22 cellular contexts compared by ENCODE assay signal in genomic region chr4:52102587-52102986, GRCh38. TPM values are rescaled to one million over a fixed set of nuclear protein-coding genes. Genes with fewer than 3 reads are reported as not detected.
DNase-seq lines count a peak whose midpoint lies in the region; ATAC-seq and TF ChIP-seq lines count a peak whose summit lies in the region.
"Had no signal": no experiment of that assay in that cellular context is flagged by ENCODE, and none has a peak within 500 bp of the region (broad histone marks: within the 10 kb centered on the region; RNA-seq: fewer than 3 reads in every experiment).

No MANE protein-coding gene starts in this region.

- no peaks in the 10 kb centered on the region for H3K4me1 Mint-ChIP-seq in CD4-positive, alpha-beta T cell (ENCODE audit: low read depth)
- H3K4me1 Mint-ChIP-seq: activated CD4-positive, alpha-beta memory T cell treated with anti-CD3 and anti-CD28 coated beads, Interleukin-2, amount 10 ng/mL, durations not matched to agents 7 days and 5 days; stimulated activated memory B cell treated with anti-CD40 and anti-IgM and Interleukin-4, amounts not matched to agents 10 μg/mL and 1 μg/mL and 100 μg/mL, for 72 hours had no signal

- H3K4me3 ChIP-seq in Karpas-422 (ENCODE audit: low read length) (no peak overlapping the region), astrocyte of the spinal cord (ENCODE audit: low read depth, low read length) (no peak overlapping the region)
- H3K4me3 ChIP-seq: heart right ventricle, K562, lung, right atrium auricular region, thoracic aorta had no signal

- no peak overlapping the region for H3K9ac ChIP-seq in Karpas-422 (ENCODE audit: low read length)

- intact Hi-C loops in CD4-positive, alpha-beta T cell (cut with DNase I, micrococcal nuclease): no loop called here

- no peak overlapping the region for H3K27ac Mint-ChIP-seq in CD4-positive, alpha-beta T cell
- H3K27ac Mint-ChIP-seq: activated CD4-positive, alpha-beta memory T cell treated with anti-CD3 and anti-CD28 coated beads, Interleukin-2, amount 10 ng/mL, durations not matched to agents 7 days and 5 days; activated naive CD8-positive, alpha-beta T cell; activated T-cell treated with anti-CD3 and anti-CD28 coated beads, Interleukin-2, amount 50 U/mL, for 72 hours; stimulated activated memory B cell treated with anti-CD40 and anti-IgM and Interleukin-4, amounts not matched to agents 10 μg/mL and 1 μg/mL and 100 μg/mL, for 72 hours; T-helper 1 cell treated with Interleukin-12 subunit alpha and Interleukin-12 subunit beta and Interleukin-4 antibody, amounts not matched to agents 30 μg/mL and 1 μg/mL, for 36 hours had no signal

- no peaks in the 10 kb centered on the region for H3K9me3 Mint-ChIP-seq in CD4-positive, alpha-beta T cell
- H3K9me3 Mint-ChIP-seq: activated CD4-positive, alpha-beta memory T cell treated with anti-CD3 and anti-CD28 coated beads, Interleukin-2, amount 10 ng/mL, durations not matched to agents 7 days and 5 days; activated T-cell treated with anti-CD3 and anti-CD28 coated beads, Interleukin-2, amount 50 U/mL, for 72 hours; stimulated activated memory B cell treated with anti-CD40 and anti-IgM and Interleukin-4, amounts not matched to agents 10 μg/mL and 1 μg/mL and 100 μg/mL, for 72 hours; T-helper 1 cell treated with Interleukin-12 subunit alpha and Interleukin-12 subunit beta and Interleukin-4 antibody, amounts not matched to agents 30 μg/mL and 1 μg/mL, for 36 hours had no signal

- H3K36me3 ChIP-seq in Karpas-422 (ENCODE audit: insufficient read depth, low read length): no peaks in the 10 kb centered on the region
- H3K36me3 ChIP-seq: heart right ventricle, right atrium auricular region, thoracic aorta had no signal

- TF ChIP-seq CTCF in astrocyte of the spinal cord (IDR thresholded peaks at IDR 0.05; ENCODE audit: low read depth, low read length): no peak
- TF ChIP-seq CTCF in CD4-positive, alpha-beta T cell (IDR thresholded peaks at IDR 0.05): no peak

- no peaks in the 10 kb centered on the region for H4K20me1 ChIP-seq in Karpas-422 (ENCODE audit: insufficient read depth, low read depth, low read length)

- in situ Hi-C loops in Caki2 (cut with HindIII; ENCODE audit: low pct_unique_long_range_greater_than_20kb, low sequenced_read_pairs): no loop called here
- in situ Hi-C loops in astrocyte of the spinal cord (cut with HindIII; ENCODE audit: low sequenced_read_pairs): no loop called here

- ATAC-seq in CD4-positive, alpha-beta T cell (ENCODE audit: poor library complexity): no peak
- ATAC-seq: K562; stimulated activated memory B cell treated with anti-CD40 and anti-IgM and Interleukin-4, amounts not matched to agents 10 μg/mL and 1 μg/mL and 100 μg/mL, for 72 hours had no signal

- H3K27me3 Mint-ChIP-seq in CD4-positive, alpha-beta T cell: peaks cover 16% of the 10 kb centered on the region
- H3K27me3 Mint-ChIP-seq: stimulated activated memory B cell treated with anti-CD40 and anti-IgM and Interleukin-4, amounts not matched to agents 10 μg/mL and 1 μg/mL and 100 μg/mL, for 72 hours had no signal

- peak; percentile 71 for DNase-seq in Caki2 (ENCODE audit: low read depth)
- peak; percentile 65 for DNase-seq in Karpas-422
- DNase-seq in astrocyte of the spinal cord (ENCODE audit: low read depth, low spot score): peak; percentile 22
- DNase-seq in glomerular visceral epithelial cell (ENCODE audit: extremely low spot score): peak; percentile 16
- no peak for DNase-seq in effector CD8-positive, alpha-beta T cell (lab: John Stamatoyannopoulos, UW)
- DNase-seq in HEK293T (ENCODE audit: extremely low spot score): no peak
- DNase-seq in stimulated activated CD4-positive, alpha-beta T cell treated with anti-CD3 and anti-CD28 coated beads, Interleukin-4, amount 100 ng/mL, for 4 hours: no peak
- no peak for DNase-seq in CD4-positive, alpha-beta T cell
- DNase-seq: activated CD4-positive, alpha-beta memory T cell treated with anti-CD3 and anti-CD28 coated beads, Interleukin-2, amount 10 ng/mL, durations not matched to agents 7 days and 5 days; activated T-cell treated with anti-CD3 and anti-CD28 coated beads, Interleukin-2, amount 50 U/mL, for 72 hours; heart right ventricle; NCI-H1048; NCI-H2029; NCI-H510A treated with DMSO at 0.1 percent for 48 hours; stimulated activated CD4-positive, alpha-beta T cell treated with anti-CD3 and anti-CD28 coated beads, Interleukin-15, amount 100 ng/mL, for 24 hours had no signal

- no peaks in the 10 kb centered on the region for H3K9me3 ChIP-seq in Karpas-422 (ENCODE audit: low read length)
- H3K9me3 ChIP-seq in CD4-positive, alpha-beta T cell (ENCODE audit: control insufficient read depth, low read length): no peaks in the 10 kb centered on the region
- H3K9me3 ChIP-seq: heart right ventricle, right atrium auricular region, thoracic aorta had no signal

- H2AFZ ChIP-seq in Karpas-422 (ENCODE audit: low read length): no peak overlapping the region

- H3K79me2 ChIP-seq in Karpas-422 (ENCODE audit: low read length): no peaks in the 10 kb centered on the region

- H3K4me3 Mint-ChIP-seq in CD4-positive, alpha-beta T cell: no peak overlapping the region
- H3K4me3 Mint-ChIP-seq: activated CD4-positive, alpha-beta memory T cell treated with anti-CD3 and anti-CD28 coated beads, Interleukin-2, amount 10 ng/mL, durations not matched to agents 7 days and 5 days; activated naive CD8-positive, alpha-beta T cell; activated T-cell treated with anti-CD3 and anti-CD28 coated beads, Interleukin-2, amount 50 U/mL, for 72 hours; stimulated activated memory B cell treated with anti-CD40 and anti-IgM and Interleukin-4, amounts not matched to agents 10 μg/mL and 1 μg/mL and 100 μg/mL, for 72 hours; T-helper 1 cell treated with Interleukin-12 subunit alpha and Interleukin-12 subunit beta and Interleukin-4 antibody, amounts not matched to agents 30 μg/mL and 1 μg/mL, for 36 hours had no signal

- no peaks in the 10 kb centered on the region for H3K27me3 ChIP-seq in Karpas-422 (ENCODE audit: low read length)
- no peaks in the 10 kb centered on the region for H3K27me3 ChIP-seq in CD4-positive, alpha-beta T cell (ENCODE audit: control insufficient read depth, insufficient read depth, low read length)
- H3K27me3 ChIP-seq: heart right ventricle, right atrium auricular region had no signal

- H3K4me1 ChIP-seq in Karpas-422 (ENCODE audit: low read length): peaks cover 60% of the 10 kb centered on the region
- H3K4me1 ChIP-seq: right atrium auricular region had no signal

- no peaks in the 10 kb centered on the region for H3K9me2 ChIP-seq in Karpas-422 (replicated peaks; ENCODE audit: insufficient read depth, low read length)

- peak overlapping the region; percentile 43 for H3K4me2 ChIP-seq in Karpas-422 (ENCODE audit: low read depth, low read length, poor library complexity, severe bottlenecking)

- POLR2A ChIA-PET in HEK293T (lab: Yijun Ruan, JAX): no interaction called here
- POLR2A ChIA-PET in CD4-positive, alpha-beta T cell (lab: Charles Lee): no interaction called here

- H3K36me3 Mint-ChIP-seq in CD4-positive, alpha-beta T cell (ENCODE audit: low read depth): no peaks in the 10 kb centered on the region
- H3K36me3 Mint-ChIP-seq: activated naive CD8-positive, alpha-beta T cell; stimulated activated memory B cell treated with anti-CD40 and anti-IgM and Interleukin-4, amounts not matched to agents 10 μg/mL and 1 μg/mL and 100 μg/mL, for 72 hours had no signal

- CTCF ChIA-PET in HEK293T (lab: Yijun Ruan, JAX): no interaction called here
- CTCF ChIA-PET in CD4-positive, alpha-beta T cell (lab: Charles Lee): no interaction called here

- no peak overlapping the region for H3K27ac ChIP-seq in Karpas-422 (ENCODE audit: low read length)
- no peak overlapping the region for H3K27ac ChIP-seq in CD4-positive, alpha-beta T cell (ENCODE audit: low read depth, low read length)
- H3K27ac ChIP-seq: heart right ventricle, right atrium auricular region, thoracic aorta had no signal

TF ChIP-seq in HEK293T, 16 proteins besides CTCF, POLR2A, EP300 and RAD21:
- TF ChIP-seq HDGF (IDR thresholded peaks at IDR 0.05; ENCODE audit: borderline replicate concordance) (no peak), FOXM1 (IDR thresholded peaks at IDR 0.05; ENCODE audit: borderline replicate concordance) (no peak), SP1 (IDR thresholded peaks at IDR 0.05) (no peak), BHLHE40 (IDR thresholded peaks at IDR 0.05; ENCODE audit: borderline replicate concordance) (no peak), SUZ12 (IDR thresholded peaks at IDR 0.05) (no peak), NFRKB (IDR thresholded peaks at IDR 0.05) (no peak)

RNA-seq across cellular contexts. Expression of gene SPATA18, which starts 51.5 kb away (rescaled TPM):
- total RNA-seq in Caki2 (2014; rRNA removed; shearing (Covaris generic); ENCODE audit: low replicate concordance): 4.3 and 5.2 TPM in 2 replicates
- total RNA-seq in Karpas-422 (2014; rRNA removed; shearing (Covaris generic); ENCODE audit: low replicate concordance): 0.07 TPM in 1 of 2 replicates, not detected in the other
- total RNA-seq in CD4-positive, alpha-beta T cell: not detected

Comparison
In these comparisons a context has a peak if more than half of its experiments do, and no peak if none do; other contexts are left out.
1. DNase-seq: peak in Caki2 (single experiment), Karpas-422 (single experiment), astrocyte of the spinal cord (single experiment) and glomerular visceral epithelial cell (single experiment); none in effector CD8-positive, alpha-beta T cell (single experiment), HEK293T (single experiment), stimulated activated CD4-positive, alpha-beta T cell treated with anti-CD3 and anti-CD28 coated beads, Interleukin-4, amount 100 ng/mL, for 4 hours (0 of 2) and CD4-positive, alpha-beta T cell (0 of 10).